ENCODE assay signal across 1 cellular context in genomic region chr2:196481323-196481695, GRCh38.
TF ChIP-seq lines count a peak whose summit lies in the region.

No MANE protein-coding gene starts in this region.

TF ChIP-seq in IMR-90, 13 proteins besides CTCF, POLR2A, EP300 and RAD21 (continued from another document):
- TF ChIP-seq ELK1 (IDR thresholded peaks at IDR 0.05; ENCODE audit: borderline replicate concordance, low read depth, low read length): no peak
